8 cellular contexts compared by ENCODE assay signal in genomic region chr2:29946465-29946864, GRCh38. TPM values are rescaled to one million over a fixed set of nuclear protein-coding genes. Genes with fewer than 3 reads are reported as not detected.
"Had no signal": no experiment of that assay in that cellular context is flagged by ENCODE, and none has a peak within 500 bp of the region (broad histone marks: within the 10 kb centered on the region; RNA-seq: fewer than 3 reads in every experiment).

No MANE protein-coding gene starts in this region.

- H3K4me3 ChIP-seq: GM23338, K562 had no signal

- ATAC-seq: GM23338, HCT116, K562 had no signal

- DNase-seq: H9, HFFc6, IMR-90, KG1 had no signal

RNA-seq across cellular contexts. Expression of gene ALK, which starts 25.1 kb away (rescaled TPM):
- total RNA-seq: H9, HFFc6, HT-29, IMR-90, K562 had no signal
- polyA plus RNA-seq: GM23338, IMR-90, K562 had no signal
